Comparison of ENCODE assay signal across 17 cellular contexts in the genomic region with DNA sequence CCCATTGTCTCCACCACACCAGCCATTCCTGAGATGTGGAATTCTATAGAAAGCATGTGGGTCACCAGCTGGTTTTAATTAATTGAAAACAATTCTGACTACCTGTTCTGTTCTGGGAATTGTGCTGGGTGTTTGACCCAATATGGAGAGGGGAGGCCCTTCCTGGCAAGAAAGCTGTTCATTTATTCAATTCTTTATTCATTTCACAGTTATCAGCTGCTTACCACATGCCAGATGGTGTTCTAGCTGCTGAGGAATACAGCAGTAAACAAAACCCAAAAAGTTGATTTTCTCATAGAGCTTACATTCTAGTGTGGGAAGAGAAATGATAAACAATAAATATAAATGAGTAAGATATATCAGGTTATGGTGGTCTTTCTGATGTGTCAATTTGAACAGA.
DNase-seq lines count a peak whose midpoint lies in the region; ATAC-seq and TF ChIP-seq lines count a peak whose summit lies in the region.
"Had no signal": no experiment of that assay in that cellular context is flagged by ENCODE, and none has a peak within 500 bp of the region (broad histone marks: within the 10 kb centered on the region; RNA-seq: fewer than 3 reads in every experiment).

No MANE protein-coding gene starts in this region.

- H3K4me2 ChIP-seq in GM23248 (ENCODE audit: unreplicated experiment) = no peak overlapping the region

- no peak for TF ChIP-seq CTCF in cardiac fibroblast (IDR thresholded peaks at IDR 0.05; ENCODE audit: low read depth, low read length)
- no peak for TF ChIP-seq CTCF in fibroblast of villous mesenchyme (IDR thresholded peaks at IDR 0.05; ENCODE audit: insufficient read depth, low read depth, low read length)

- H3K9ac ChIP-seq in GM23248 = no peak overlapping the region

- peak; percentile 36 for DNase-seq in Ammon's horn (ENCODE audit: low spot score)
- DNase-seq in GM23248 = no peak
- DNase-seq in cardiac fibroblast (ENCODE audit: low read depth in 2 of 2) = peak; percentile 15 to 78
- peak; percentile 74 for DNase-seq in fibroblast of villous mesenchyme (ENCODE audit: low read depth)
- no peak for DNase-seq in stimulated activated CD8-positive, alpha-beta memory T cell treated with anti-CD3 and anti-CD28 coated beads, Interleukin-4, amount 100 ng/mL, for 48 hours
- DNase-seq: COR-L47; HCEC 1CT; KG1; NCI-H1092; NCI-H146; NCI-H345; NCI-H69; NK-92 treated with Interleukin-12 subunit alpha and Interleukin-12 subunit beta, amount 100 ng/mL, for 24 hours; SHP77 treated with DMSO at 0.1 percent for 48 hours had no signal

- 0 out of 2 replicates have a peak overlapping the region, but pooled peaks have one; percentile 39 for H2AFZ ChIP-seq in GM23248

- H3F3A ChIP-seq in GM23248 (ENCODE audit: insufficient read depth) = peaks cover 41% of the 10 kb centered on the region

- ATAC-seq in HG03460 (IDR thresholded peaks at IDR 0.05; ENCODE audit: unreplicated experiment) = no peak
- no peak for ATAC-seq in HG03139 (IDR thresholded peaks at IDR 0.05; ENCODE audit: unreplicated experiment)
- ATAC-seq in GM18870 (IDR thresholded peaks at IDR 0.05; ENCODE audit: unreplicated experiment) = no peak

- in situ Hi-C loops in GM23248 (cut with MboI) = no loop called here

- no peaks in the 10 kb centered on the region for H3K9me2 ChIP-seq in GM23248 (ENCODE audit: insufficient read depth)

- H3K27me3 ChIP-seq in GM23248 (replicated peaks; ENCODE audit: insufficient read depth) = no peaks in the 10 kb centered on the region

- peaks cover 16% of the 10 kb centered on the region for H3K4me1 ChIP-seq in GM23248 (ENCODE audit: insufficient read depth)

- H3K36me3 ChIP-seq in GM23248 (ENCODE audit: low read depth) = no peaks in the 10 kb centered on the region

- no peaks in the 10 kb centered on the region for H4K20me1 ChIP-seq in GM23248 (ENCODE audit: insufficient read depth)

- H3K4me3 ChIP-seq in GM23248 (no peak overlapping the region), cardiac fibroblast (replicated peaks in 1 of 2; ENCODE audit: low read depth in 2 of 2, low read length in 2 of 2) (no peak overlapping the region), fibroblast of villous mesenchyme (ENCODE audit: low read depth, low read length) (no peak overlapping the region)

- H3K9me3 ChIP-seq in GM23248 (ENCODE audit: low read depth) = no peaks in the 10 kb centered on the region

- H3K79me2 ChIP-seq in GM23248 (ENCODE audit: insufficient read depth) = no peaks in the 10 kb centered on the region

- H3K27ac ChIP-seq in GM23248 = no peak overlapping the region

Comparison
In these comparisons a context has a peak if more than half of its experiments do, and no peak if none do; other contexts are left out.
1. DNase-seq: peak in Ammon's horn (single experiment), cardiac fibroblast (2 of 2) and fibroblast of villous mesenchyme (single experiment); none in GM23248 (single experiment) and stimulated activated CD8-positive, alpha-beta memory T cell treated with anti-CD3 and anti-CD28 coated beads, Interleukin-4, amount 100 ng/mL, for 48 hours (single experiment).